In genomic region chr7:35736725-35737124, GRCh38 we compare ENCODE assay signal across 1 cellular context.
TF ChIP-seq lines count a peak whose summit lies in the region.

No MANE protein-coding gene starts in this region.

TF ChIP-seq in H1, 55 proteins besides CTCF, POLR2A, EP300 and RAD21 (continued from another document):
- TF ChIP-seq CHD7 (IDR thresholded peaks at IDR 0.05; ENCODE audit: insufficient replicate concordance, low read length) (no peak), CHD1 (IDR thresholded peaks at IDR 0.05; ENCODE audit: low read depth, low read length) (no peak), CEBPB (IDR thresholded peaks at IDR 0.05; ENCODE audit: low read depth, low read length) (peak; percentile 42; the same call in 1 of the 2 replicates)
